28 cellular contexts compared by ENCODE assay signal in genomic region chr3:124360626-124361025, GRCh38.
DNase-seq lines count a peak whose midpoint lies in the region; ATAC-seq and TF ChIP-seq lines count a peak whose summit lies in the region.
"Had no signal": no experiment of that assay in that cellular context is flagged by ENCODE, and none has a peak within 500 bp of the region (broad histone marks: within the 10 kb centered on the region; RNA-seq: fewer than 3 reads in every experiment).

No MANE protein-coding gene starts in this region.

- no peaks in the 10 kb centered on the region for H3K79me2 ChIP-seq in OCI-LY7 (ENCODE audit: insufficient read depth, low read depth, low read length)

- H3K79me1 ChIP-seq in neuronal stem cell (ENCODE audit: low read depth, low read length) = no peaks in the 10 kb centered on the region

- no peak overlapping the region for H4K91ac ChIP-seq in neuronal stem cell (ENCODE audit: low read depth, low read length, poor library complexity)

- POLR2A ChIA-PET in OCI-LY7 (lab: Charles Lee) = no interaction called here

- no peak overlapping the region for H2AK5ac ChIP-seq in neuronal stem cell (ENCODE audit: low read depth, low read length)

- no peak overlapping the region for H2BK15ac ChIP-seq in neuronal stem cell (ENCODE audit: low read length)

- WGBS in neuronal stem cell (ENCODE audit: extremely low coverage in 2 of 2, insufficient read length in 2 of 2, insufficient replicate concordance in 1 of 2), 2 donors = no CpG with 5 or more reads among the region's 4 CpGs

- no peak overlapping the region for H3K4ac ChIP-seq in neuronal stem cell (ENCODE audit: low read length)

- BruUV-seq in OCI-LY7 (replicated peaks; lab: Mats Ljungman, UMichigan) = no TSS peak

- H3K27me3 ChIP-seq in HUES48 (ENCODE audit: control insufficient read depth, insufficient read depth, low read length) = no peaks in the 10 kb centered on the region
- no peaks in the 10 kb centered on the region for H3K27me3 ChIP-seq in iPS-20b (ENCODE audit: insufficient read depth, low read length)
- no peaks in the 10 kb centered on the region for H3K27me3 ChIP-seq in neuronal stem cell (ENCODE audit: control insufficient read depth in 3 of 3, insufficient read depth in 3 of 3, low read depth in 1 of 3, low read length in 3 of 3)
- H3K27me3 ChIP-seq: BLaER1 treated with 17β-estradiol and CSF1 and Interleukin-3, amounts not matched to agents 10 nM and 100 nM; brain microvascular endothelial cell; spleen had no signal

- no peak overlapping the region for H2BK12ac ChIP-seq in neuronal stem cell (ENCODE audit: low read length)

- H3K9me2 ChIP-seq in OCI-LY7 (ENCODE audit: insufficient read depth, low read length) = no peaks in the 10 kb centered on the region

- DNase-seq in neuronal stem cell (ENCODE audit: low spot score) = peak; percentile 51
- no peak for DNase-seq in NCI-H2029 treated with DMSO at 0.1 percent for 48 hours (lab: John Stamatoyannopoulos, UW)
- no peak for DNase-seq in OCI-LY7 (ENCODE audit: low spot score)
- DNase-seq: activated CD4-positive, alpha-beta T cell treated with anti-CD3 and anti-CD28 coated beads for 1 hour; activated CD8-positive, alpha-beta T cell treated with anti-CD3 and anti-CD28 coated beads for 36 hours; activated gamma-delta T cell; activated naive CD8-positive, alpha-beta T cell treated with anti-CD3 and anti-CD28 coated beads, Interleukin-2, amount 50 U/mL, for 24 hours; brain microvascular endothelial cell; DMS79 treated with DMSO at 0.1 percent for 48 hours; effector CD8-positive, alpha-beta T cell; foreskin keratinocyte; kidney; NCI-H1105 treated with DMSO at 0.1 percent for 48 hours; NCI-H2107; NCI-H446 treated with DMSO at 0.1 percent for 48 hours; occipital lobe; spleen; stimulated activated CD4-positive, alpha-beta T cell treated with anti-CD3 and anti-CD28 coated beads, Interleukin-2, amount 100 ng/mL, for 48 hours; substantia nigra had no signal

- H3K27ac ChIP-seq in HUES48 (ENCODE audit: low read depth, low read length) (peak overlapping the region; percentile 73), iPS-20b (ENCODE audit: low read length) (no peak overlapping the region), neuronal stem cell (replicated peaks; ENCODE audit: low read length) (peak overlapping the region; percentile 64), OCI-LY7 (ENCODE audit: low read depth, low read length, poor library complexity, severe bottlenecking) (no peak overlapping the region)
- H3K27ac ChIP-seq: BLaER1 treated with 17β-estradiol and CSF1 and Interleukin-3, amounts not matched to agents 10 nM and 100 nM; brain microvascular endothelial cell; foreskin keratinocyte; spleen had no signal

- CTCF ChIA-PET in OCI-LY7 (lab: Charles Lee; ENCODE audit: unreplicated experiment) = no interaction called here

- no peak overlapping the region for H3K23ac ChIP-seq in neuronal stem cell (ENCODE audit: low read depth, low read length, poor library complexity)

- H3K36me3 Mint-ChIP-seq in brain = peaks cover 26% of the 10 kb centered on the region
- H3K36me3 Mint-ChIP-seq: stimulated activated effector memory CD8-positive, alpha-beta T cell treated with anti-CD3 and anti-CD28 coated beads, Interleukin-12 subunit alpha, Interleukin-12 subunit beta, amount 100 ng/mL, for 72 hours had no signal

- no peak overlapping the region for H3K4me2 ChIP-seq in neuronal stem cell (ENCODE audit: insufficient read depth, low read length, poor library complexity, severe bottlenecking)
- no peak overlapping the region for H3K4me2 ChIP-seq in OCI-LY7 (ENCODE audit: low read length)
- H3K4me2 ChIP-seq: BLaER1 treated with 17β-estradiol and CSF1 and Interleukin-3, amounts not matched to agents 10 nM and 100 nM had no signal

- H3K9ac ChIP-seq in HUES48 (ENCODE audit: low read depth, low read length) (peak overlapping the region; percentile 23; the same call in 1 of the 2 replicates), iPS-20b (ENCODE audit: low read depth, low read length) (peak overlapping the region; percentile 14; the same call in 1 of the 2 replicates), neuronal stem cell (ENCODE audit: low read depth, low read length, poor library complexity) (no peak overlapping the region)
- H3K9ac ChIP-seq: BLaER1 treated with 17β-estradiol and CSF1 and Interleukin-3, amounts not matched to agents 10 nM and 100 nM had no signal

- H3K27me3 Mint-ChIP-seq in brain = no peaks in the 10 kb centered on the region

- H3K14ac ChIP-seq in neuronal stem cell (ENCODE audit: low read length) = no peak overlapping the region

- 0 out of 2 replicates have a peak overlapping the region, but pooled peaks have one; percentile 29 for H3K4me3 ChIP-seq in HUES48 (ENCODE audit: low read depth, low read length)
- 0 out of 2 replicates have a peak overlapping the region, but pooled peaks have one; percentile 10 for H3K4me3 ChIP-seq in iPS-20b (ENCODE audit: low read length)
- H3K4me3 ChIP-seq in neuronal stem cell (ENCODE audit: low read length in 2 of 2) = no peak overlapping the region
- no peak overlapping the region for H3K4me3 ChIP-seq in OCI-LY7 (ENCODE audit: low read depth, low read length, poor library complexity, severe bottlenecking)
- H3K4me3 ChIP-seq: BLaER1 treated with 17β-estradiol and CSF1 and Interleukin-3, amounts not matched to agents 10 nM and 100 nM; lung; spleen had no signal

- H3K27ac Mint-ChIP-seq in brain = peak overlapping the region; percentile 31 to 90 (median 58)
- H3K27ac Mint-ChIP-seq: activated CD8-positive, alpha-beta T cell treated with anti-CD3 and anti-CD28 coated beads for 36 hours; activated naive CD8-positive, alpha-beta T cell treated with anti-CD3 and anti-CD28 coated beads, Interleukin-2, amount 50 U/mL, for 24 hours; stimulated activated effector memory CD8-positive, alpha-beta T cell treated with anti-CD3 and anti-CD28 coated beads, Interleukin-12 subunit alpha, Interleukin-12 subunit beta, amount 100 ng/mL, for 72 hours had no signal

- intact Hi-C loops in OCI-LY7 (cut with micrococcal nuclease; ENCODE audit: unreplicated experiment) = no loop called here

- ATAC-seq in HG02678 (IDR thresholded peaks at IDR 0.05; ENCODE audit: unreplicated experiment) (no peak), GM21381 (IDR thresholded peaks at IDR 0.05; ENCODE audit: unreplicated experiment) (no peak)
- ATAC-seq: activated CD8-positive, alpha-beta T cell treated with anti-CD3 and anti-CD28 coated beads for 36 hours; activated naive CD8-positive, alpha-beta T cell treated with anti-CD3 and anti-CD28 coated beads, Interleukin-2, amount 50 U/mL, for 24 hours; foreskin keratinocyte; Panc1; stimulated activated effector memory CD8-positive, alpha-beta T cell treated with anti-CD3 and anti-CD28 coated beads, Interleukin-12 subunit alpha, Interleukin-12 subunit beta, amount 100 ng/mL, for 72 hours had no signal

- peaks cover 54% of the 10 kb centered on the region for H3K4me1 Mint-ChIP-seq in brain
- H3K4me1 Mint-ChIP-seq: activated naive CD8-positive, alpha-beta T cell treated with anti-CD3 and anti-CD28 coated beads, Interleukin-2, amount 50 U/mL, for 24 hours; stimulated activated effector memory CD8-positive, alpha-beta T cell treated with anti-CD3 and anti-CD28 coated beads, Interleukin-12 subunit alpha, Interleukin-12 subunit beta, amount 100 ng/mL, for 72 hours had no signal

- H3K4me1 ChIP-seq in HUES48 (ENCODE audit: control insufficient read depth, insufficient read depth, low read length) (peaks cover 16% of the 10 kb centered on the region), iPS-20b (ENCODE audit: insufficient read depth, low read length) (peaks cover 15% of the 10 kb centered on the region; the same call in 1 of the 2 replicates), neuronal stem cell (ENCODE audit: control insufficient read depth in 2 of 2, insufficient read depth in 1 of 2, low read depth in 1 of 2, low read length in 2 of 2) (peaks cover 13 to 18% of the 10 kb centered on the region in 2 donors), OCI-LY7 (ENCODE audit: insufficient read depth, low read length, poor library complexity, severe bottlenecking) (no peaks in the 10 kb centered on the region)
- H3K4me1 ChIP-seq: foreskin keratinocyte, spleen had no signal

- H2AFZ ChIP-seq in neuronal stem cell (ENCODE audit: low read length) (peak overlapping the region; percentile 46), OCI-LY7 (ENCODE audit: low read length) (no peak overlapping the region)

- TF ChIP-seq CTCF in brain (conservative IDR thresholded peaks at IDR 0.05) (no peak), OCI-LY7 (conservative IDR thresholded peaks at IDR 0.05; ENCODE audit: low read length) (no peak)

- H3K9me3 Mint-ChIP-seq in brain = peaks cover 0 to 2% (median 1%) of the 10 kb centered on the region in 5 experiments
- H3K9me3 Mint-ChIP-seq: activated naive CD8-positive, alpha-beta T cell treated with anti-CD3 and anti-CD28 coated beads, Interleukin-2, amount 50 U/mL, for 24 hours had no signal

- H3K4me3 Mint-ChIP-seq in brain = no peak overlapping the region
- H3K4me3 Mint-ChIP-seq: activated CD8-positive, alpha-beta T cell treated with anti-CD3 and anti-CD28 coated beads for 36 hours; activated naive CD8-positive, alpha-beta T cell treated with anti-CD3 and anti-CD28 coated beads, Interleukin-2, amount 50 U/mL, for 24 hours; stimulated activated effector memory CD8-positive, alpha-beta T cell treated with anti-CD3 and anti-CD28 coated beads, Interleukin-12 subunit alpha, Interleukin-12 subunit beta, amount 100 ng/mL, for 72 hours had no signal

- no peaks in the 10 kb centered on the region for H4K20me1 ChIP-seq in OCI-LY7 (ENCODE audit: insufficient read depth, low read length)
- H4K20me1 ChIP-seq: BLaER1 treated with 17β-estradiol and CSF1 and Interleukin-3, amounts not matched to agents 10 nM and 100 nM had no signal

- H3K36me3 ChIP-seq in HUES48 (ENCODE audit: control insufficient read depth, insufficient read depth, low read length) (no peaks in the 10 kb centered on the region), iPS-20b (ENCODE audit: insufficient read depth, low read depth, low read length) (no peaks in the 10 kb centered on the region), neuronal stem cell (replicated peaks in 1 of 2; ENCODE audit: control insufficient read depth in 2 of 2, insufficient read depth in 2 of 2, low read length in 2 of 2) (no peaks in the 10 kb centered on the region), OCI-LY7 (ENCODE audit: insufficient read depth, low read length) (no peaks in the 10 kb centered on the region)
- H3K36me3 ChIP-seq: BLaER1 treated with 17β-estradiol and CSF1 and Interleukin-3, amounts not matched to agents 10 nM and 100 nM; brain microvascular endothelial cell; spleen had no signal

- H3K18ac ChIP-seq in neuronal stem cell (ENCODE audit: low read length) = no peak overlapping the region

- H4K8ac ChIP-seq in neuronal stem cell (ENCODE audit: low read depth, low read length) = no peak overlapping the region

- H2BK5ac ChIP-seq in neuronal stem cell (ENCODE audit: low read length) = no peak overlapping the region

- H2BK120ac ChIP-seq in neuronal stem cell (ENCODE audit: low read depth, low read length) = no peak overlapping the region

- H3K9me3 ChIP-seq in HUES48 (ENCODE audit: control insufficient read depth, insufficient read depth, low read length) (no peaks in the 10 kb centered on the region), iPS-20b (ENCODE audit: insufficient read depth, low read depth, low read length) (no peaks in the 10 kb centered on the region), neuronal stem cell (replicated peaks in 1 of 2; ENCODE audit: control insufficient read depth in 2 of 2, insufficient read depth in 1 of 2, low read depth in 1 of 2, low read length in 2 of 2) (no peaks in the 10 kb centered on the region), OCI-LY7 (ENCODE audit: low read length) (no peaks in the 10 kb centered on the region)
- H3K9me3 ChIP-seq: BLaER1 treated with 17β-estradiol and CSF1 and Interleukin-3, amounts not matched to agents 10 nM and 100 nM; spleen had no signal

Comparison
In these comparisons a context has a peak if more than half of its experiments do, and no peak if none do; other contexts are left out.
1. H3K27ac ChIP-seq: peak in HUES48 (single experiment) and neuronal stem cell (single experiment); none in iPS-20b (single experiment) and OCI-LY7 (single experiment).
2. H3K4me3 ChIP-seq: peak in HUES48 (single experiment) and iPS-20b (single experiment); none in neuronal stem cell (0 of 2) and OCI-LY7 (single experiment).